Comparison of ENCODE assay signal across 8 cellular contexts in genomic region chr19:39971380-39971841, GRCh38. TPM values are rescaled to one million over a fixed set of nuclear protein-coding genes. Genes with fewer than 3 reads are reported as not detected.
DNase-seq lines count a peak whose midpoint lies in the region; ATAC-seq lines count a peak whose summit lies in the region.

No MANE protein-coding gene starts in this region.

- ATAC-seq in activated naive CD4-positive, alpha-beta T cell treated with anti-CD3 and anti-CD28 coated beads, Interleukin-2, amount 50 U/mL, for 72 hours, result no peak
- no peak for ATAC-seq in HG02610 (IDR thresholded peaks at IDR 0.05; ENCODE audit: unreplicated experiment)

- DNase-seq in stimulated activated CD8-positive, alpha-beta memory T cell treated with anti-CD3 and anti-CD28 coated beads, Interleukin-12 subunit alpha, Interleukin-12 subunit beta, amount 100 ng/mL, for 1 hour (ENCODE audit: low read depth), result peak; percentile 14
- no peak for DNase-seq in stimulated activated CD8-positive, alpha-beta memory T cell treated with anti-CD3 and anti-CD28 coated beads, Interleukin-4, amount 100 ng/mL, for 48 hours
- no peak for DNase-seq in activated naive CD4-positive, alpha-beta T cell treated with anti-CD3 and anti-CD28 coated beads, Interleukin-2, amount 50 U/mL, for 72 hours (ENCODE audit: low spot score in 2 of 2)
- DNase-seq in stimulated activated naive CD4-positive, alpha-beta T cell treated with Interleukin-2 at 50 U/mL for 16 hours (lab: John Stamatoyannopoulos, UW), result peak; percentile 35
- no peak for DNase-seq in HT-29 (ENCODE audit: low spot score)
- DNase-seq in NCI-H1436 (lab: John Stamatoyannopoulos, UW), result no peak

- no peaks in the 10 kb centered on the region for H3K9me3 Mint-ChIP-seq in activated naive CD4-positive, alpha-beta T cell treated with anti-CD3 and anti-CD28 coated beads, Interleukin-2, amount 50 U/mL, for 72 hours

- H3K36me3 Mint-ChIP-seq in activated naive CD4-positive, alpha-beta T cell treated with anti-CD3 and anti-CD28 coated beads, Interleukin-2, amount 50 U/mL, for 72 hours, result peaks cover 55 to 74% of the 10 kb centered on the region in 2 donors

- H3K27ac Mint-ChIP-seq in activated naive CD4-positive, alpha-beta T cell treated with anti-CD3 and anti-CD28 coated beads, Interleukin-2, amount 50 U/mL, for 72 hours, result peak overlapping the region; percentile 99 to 100

- H3K4me3 ChIP-seq in iPS-11a (ENCODE audit: low read depth, low read length), result peak overlapping the region; percentile 95

RNA-seq across cellular contexts. Expression of gene PSMC4, which starts 0.4 kb away (rescaled TPM):
- 100 to 1,000 TPM in 1 of 2 donors, 10 to 100 TPM in 1; 93.6 to 114 TPM for total RNA-seq in activated naive CD4-positive, alpha-beta T cell treated with anti-CD3 and anti-CD28 coated beads, Interleukin-2, amount 50 U/mL, for 72 hours
- 284 and 351 TPM in 2 replicates for total RNA-seq in HT-29 (2014; rRNA removed; shearing (Covaris generic))

RNA-seq across cellular contexts. Expression of gene ZNF546, which starts 25.4 kb away (rescaled TPM):
- 1 to 10 TPM; 3.1 to 4.7 TPM for total RNA-seq in activated naive CD4-positive, alpha-beta T cell treated with anti-CD3 and anti-CD28 coated beads, Interleukin-2, amount 50 U/mL, for 72 hours
- total RNA-seq in HT-29 (2014; rRNA removed; shearing (Covaris generic)), result not detected in 2 replicates

RNA-seq across cellular contexts. Expression of gene FCGBP, which starts 37.0 kb away (rescaled TPM):
- total RNA-seq in activated naive CD4-positive, alpha-beta T cell treated with anti-CD3 and anti-CD28 coated beads, Interleukin-2, amount 50 U/mL, for 72 hours, result 1 to 10 TPM; 4.6 to 8.2 TPM
- total RNA-seq in HT-29 (2014; rRNA removed; shearing (Covaris generic)), result 10.1 and 14.8 TPM in 2 replicates

Comparison
In these comparisons a context has a peak if more than half of its experiments do, and no peak if none do; other contexts are left out.
1. DNase-seq: peak in stimulated activated CD8-positive, alpha-beta memory T cell treated with anti-CD3 and anti-CD28 coated beads, Interleukin-12 subunit alpha, Interleukin-12 subunit beta, amount 100 ng/mL, for 1 hour (single experiment) and stimulated activated naive CD4-positive, alpha-beta T cell treated with Interleukin-2 at 50 U/mL for 16 hours (single experiment); none in stimulated activated CD8-positive, alpha-beta memory T cell treated with anti-CD3 and anti-CD28 coated beads, Interleukin-4, amount 100 ng/mL, for 48 hours (single experiment), activated naive CD4-positive, alpha-beta T cell treated with anti-CD3 and anti-CD28 coated beads, Interleukin-2, amount 50 U/mL, for 72 hours (0 of 2), HT-29 (single experiment) and NCI-H1436 (single experiment).